In genomic region chr5:172637122-172637580, GRCh38 we compare ENCODE assay signal across 11 cellular contexts. TPM values are rescaled to one million over a fixed set of nuclear protein-coding genes. Genes with fewer than 3 reads are reported as not detected.
DNase-seq lines count a peak whose midpoint lies in the region; ATAC-seq and TF ChIP-seq lines count a peak whose summit lies in the region.
"Had no signal": no experiment of that assay in that cellular context is flagged by ENCODE, and none has a peak within 500 bp of the region (broad histone marks: within the 10 kb centered on the region; RNA-seq: fewer than 3 reads in every experiment).

No MANE protein-coding gene starts in this region.

- no peaks in the 10 kb centered on the region for H3K36me3 ChIP-seq in Loucy (ENCODE audit: insufficient read depth, low read length)
- H3K36me3 ChIP-seq in RWPE2 (ENCODE audit: low read depth), result no peaks in the 10 kb centered on the region
- peaks cover 3% of the 10 kb centered on the region; the same call in 1 of the 2 replicates for H3K36me3 ChIP-seq in WERI-Rb-1
- H3K36me3 ChIP-seq in tibial nerve, result no peaks in the 10 kb centered on the region

- H3K27ac ChIP-seq in RWPE2 (ENCODE audit: poor library complexity, severe bottlenecking), result peak overlapping the region; percentile 13
- H3K27ac ChIP-seq in WERI-Rb-1, result no peak overlapping the region
- peak overlapping the region in 2 of 4 donors; percentile 12 to 29 for H3K27ac ChIP-seq in tibial nerve

- WGBS in tibial nerve, 2 donors, result 31 to 36% methylated on average over 10 of the region's 10 CpGs

- no peak for TF ChIP-seq POLR2A in tibial nerve (IDR thresholded peaks at IDR 0.05)

- DNase-seq in ACHN, result peak; percentile 26
- peak; percentile 96 for DNase-seq in RWPE2 (ENCODE audit: low spot score)
- DNase-seq in left colon, result peak; percentile 89 to 96
- DNase-seq in WERI-Rb-1, result no peak
- no peak for DNase-seq in tibial nerve (ENCODE audit: low spot score in 2 of 2)
- no peak for DNase-seq in COLO829 (ENCODE audit: low spot score)
- DNase-seq: activated gamma-delta T cell, NCI-H187, occipital lobe had no signal

- peaks cover 35% of the 10 kb centered on the region for H3K4me1 ChIP-seq in Loucy (ENCODE audit: insufficient read depth, low read length, poor library complexity, severe bottlenecking)
- peaks cover 17% of the 10 kb centered on the region for H3K4me1 ChIP-seq in RWPE2 (ENCODE audit: insufficient read depth, poor library complexity, severe bottlenecking)
- peaks cover 0 to 28% (median 7%) of the 10 kb centered on the region in 4 donors for H3K4me1 ChIP-seq in tibial nerve

- peak overlapping the region; percentile 82 for H3K9ac ChIP-seq in Loucy (ENCODE audit: low read depth, low read length, poor library complexity, severe bottlenecking)

- H3K27me3 ChIP-seq in Loucy (ENCODE audit: insufficient read depth, low read length, poor library complexity, severe bottlenecking) (no peaks in the 10 kb centered on the region), RWPE2 (ENCODE audit: insufficient read depth, poor library complexity, severe bottlenecking) (no peaks in the 10 kb centered on the region), WERI-Rb-1 (ENCODE audit: insufficient read depth, low read depth, severe bottlenecking) (no peaks in the 10 kb centered on the region), tibial nerve (no peaks in the 10 kb centered on the region)

- H3K4me3 ChIP-seq in Loucy (ENCODE audit: low read length, poor library complexity, severe bottlenecking) (no peak overlapping the region), RWPE2 (ENCODE audit: severe bottlenecking) (no peak overlapping the region), WERI-Rb-1 (ENCODE audit: low read depth, low read length) (no peak overlapping the region), tibial nerve (no peak overlapping the region)

- TF ChIP-seq CTCF in Loucy (conservative IDR thresholded peaks at IDR 0.05; ENCODE audit: low read length), result no peak
- peak; percentile 29 for TF ChIP-seq CTCF in RWPE2 (IDR thresholded peaks at IDR 0.05; ENCODE audit: poor library complexity, severe bottlenecking)
- TF ChIP-seq CTCF in WERI-Rb-1 (IDR thresholded peaks at IDR 0.05; ENCODE audit: low read depth, low read length), result no peak
- peak in 1 of 5 experiments; percentile 22 for TF ChIP-seq CTCF in tibial nerve (IDR thresholded peaks at IDR 0.05)

- peak; percentile 90 for ATAC-seq in RWPE2 (ENCODE audit: low read depth)
- ATAC-seq in left colon, result peak; percentile 83
- no peak for ATAC-seq in HG02763 (IDR thresholded peaks at IDR 0.05; ENCODE audit: unreplicated experiment)

- no peaks in the 10 kb centered on the region for H3K9me3 ChIP-seq in Loucy (ENCODE audit: insufficient read depth, low read depth, low read length)
- no peaks in the 10 kb centered on the region for H3K9me3 ChIP-seq in RWPE2 (ENCODE audit: severe bottlenecking)
- H3K9me3 ChIP-seq in WERI-Rb-1 (ENCODE audit: severe bottlenecking), result no peaks in the 10 kb centered on the region
- H3K9me3 ChIP-seq in tibial nerve, result no peaks in the 10 kb centered on the region

- no peaks in the 10 kb centered on the region for H4K20me1 ChIP-seq in Loucy (ENCODE audit: insufficient read depth, low read length, poor library complexity, severe bottlenecking)

- in situ Hi-C loops in ACHN (cut with HindIII; ENCODE audit: low pct_ligation_motif_present, low pct_unique_long_range_greater_than_20kb, low sequenced_read_pairs), result no loop called here

- no peak for TF ChIP-seq EP300 in tibial nerve (IDR thresholded peaks at IDR 0.05)

- intact Hi-C loops in left colon (cut with DNase I, micrococcal nuclease), result no loop called here

- H3F3A ChIP-seq in Loucy (ENCODE audit: low read depth), result no peaks in the 10 kb centered on the region

- H3K9me2 ChIP-seq in Loucy (replicated peaks; ENCODE audit: low read depth, low read length), result no peaks in the 10 kb centered on the region

- peak overlapping the region; percentile 59 for H3K4me2 ChIP-seq in Loucy (ENCODE audit: low read depth, low read length, poor library complexity, severe bottlenecking)

- H2AFZ ChIP-seq in Loucy (ENCODE audit: low read length), result no peak overlapping the region

- H3K79me2 ChIP-seq in Loucy (ENCODE audit: insufficient read depth, low read length), result peaks cover 6% of the 10 kb centered on the region

RNA-seq across cellular contexts. Expression of gene NEURL1B, which starts 3.9 kb away (rescaled TPM):
- 10 to 100 TPM; 60.5 to 90.8 TPM for total RNA-seq in left colon
- total RNA-seq in tibial nerve, result 10 to 100 TPM; 33.6 to 98.8 (median 93.2) TPM

Comparison
In these comparisons a context has a peak if more than half of its experiments do, and no peak if none do; other contexts are left out.
1. DNase-seq: peak in ACHN (single experiment), RWPE2 (single experiment) and left colon (2 of 2); none in WERI-Rb-1 (single experiment), tibial nerve (0 of 2) and COLO829 (single experiment).